ENCODE assay signal across 1 cellular context in genomic region chr2:26975656-26976055, GRCh38.
TF ChIP-seq lines count a peak whose summit lies in the region.

No MANE protein-coding gene starts in this region.

TF ChIP-seq in K562, 482 proteins besides CTCF, POLR2A, EP300 and RAD21:
- TF ChIP-seq MEF2A (IDR thresholded peaks at IDR 0.05; ENCODE audit: control insufficient read depth, low read depth, low read length) (no peak), PPARD (CRISPR knock-in tag; IDR thresholded peaks at IDR 0.05) (no peak), ZNF695 (CRISPR knock-in tag; IDR thresholded peaks at IDR 0.05) (no peak), SNIP1 (IDR thresholded peaks at IDR 0.05; ENCODE audit: low read depth) (no peak), HOXB6 (CRISPR knock-in tag; IDR thresholded peaks at IDR 0.05; ENCODE audit: borderline replicate concordance) (no peak), SLC30A9 (CRISPR knock-in tag; IDR thresholded peaks at IDR 0.05) (no peak)
